18 cellular contexts compared by ENCODE assay signal in genomic region chr1:207833956-207834660, GRCh38.
DNase-seq lines count a peak whose midpoint lies in the region; ATAC-seq and TF ChIP-seq lines count a peak whose summit lies in the region.
"Had no signal": no experiment of that assay in that cellular context is flagged by ENCODE, and none has a peak within 500 bp of the region (broad histone marks: within the 10 kb centered on the region; RNA-seq: fewer than 3 reads in every experiment).

No MANE protein-coding gene starts in this region.

- H3K14ac ChIP-seq in neuronal stem cell (ENCODE audit: low read length): peak overlapping the region; percentile 26

- H3K9ac ChIP-seq in DND-41 (ENCODE audit: low read depth, low read length) (no peak overlapping the region), neuronal stem cell (ENCODE audit: low read depth, low read length, poor library complexity) (no peak overlapping the region)

- no peaks in the 10 kb centered on the region for H3K27me3 ChIP-seq in CD4-positive, CD25-positive, alpha-beta regulatory T cell (ENCODE audit: control insufficient read depth, insufficient read depth, low read length)
- no peaks in the 10 kb centered on the region for H3K27me3 ChIP-seq in DND-41 (ENCODE audit: insufficient read depth, low read length, poor library complexity)
- H3K27me3 ChIP-seq in neuronal stem cell (ENCODE audit: control insufficient read depth in 3 of 3, insufficient read depth in 3 of 3, low read depth in 1 of 3, low read length in 3 of 3): no peaks in the 10 kb centered on the region
- H3K27me3 ChIP-seq: brain microvascular endothelial cell had no signal

- H3K4me1 ChIP-seq in CD4-positive, CD25-positive, alpha-beta regulatory T cell (ENCODE audit: control insufficient read depth, insufficient read depth, low read length, poor library complexity, severe bottlenecking): peaks cover 43% of the 10 kb centered on the region
- H3K4me1 ChIP-seq in DND-41 (ENCODE audit: insufficient read depth, low read length): peaks cover 25% of the 10 kb centered on the region
- H3K4me1 ChIP-seq in neuronal stem cell (ENCODE audit: control insufficient read depth in 2 of 2, insufficient read depth in 1 of 2, low read depth in 1 of 2, low read length in 2 of 2): no peaks in the 10 kb centered on the region

- DNase-seq in CD4-positive, CD25-positive, alpha-beta regulatory T cell: no peak
- DNase-seq in DND-41: no peak
- DNase-seq in coronary artery (ENCODE audit: low spot score): peak; percentile 64
- DNase-seq in neuronal stem cell (ENCODE audit: low spot score): no peak
- DNase-seq in germinal center (ENCODE audit: low spot score): no peak
- DNase-seq: activated gamma-delta T cell; brain microvascular endothelial cell; GOT3; mesenchymal stem cell; NCI-H1092 treated with DMSO at 0.1 percent for 48 hours; occipital lobe; stimulated activated naive CD4-positive, alpha-beta T cell treated with Interleukin-2 at 50 U/mL for 16 hours; T-helper 9 cell had no signal

- no peak overlapping the region for H3K4me3 ChIP-seq in CD4-positive, CD25-positive, alpha-beta regulatory T cell (ENCODE audit: low read depth, low read length)
- no peak overlapping the region for H3K4me3 ChIP-seq in DND-41 (ENCODE audit: low read depth in 1 of 2, low read length in 2 of 2)
- no peak overlapping the region for H3K4me3 ChIP-seq in coronary artery
- no peak overlapping the region for H3K4me3 ChIP-seq in neuronal stem cell (ENCODE audit: low read length in 2 of 2)
- H3K4me3 ChIP-seq: skin epidermis had no signal

- no peak overlapping the region for H2BK12ac ChIP-seq in neuronal stem cell (ENCODE audit: low read length)

- peaks cover 100% of the 10 kb centered on the region for H3K79me2 ChIP-seq in DND-41 (ENCODE audit: insufficient read depth, low read length)

- no peak overlapping the region for H4K91ac ChIP-seq in neuronal stem cell (ENCODE audit: low read depth, low read length, poor library complexity)

- no peak overlapping the region for H3K4ac ChIP-seq in neuronal stem cell (ENCODE audit: low read length)

- no peaks in the 10 kb centered on the region for H3K27me3 Mint-ChIP-seq in CD4-positive, CD25-positive, alpha-beta regulatory T cell

- ATAC-seq in CD4-positive, CD25-positive, alpha-beta regulatory T cell (ENCODE audit: low read depth in 2 of 2): no peak
- no peak for ATAC-seq in DND-41 (ENCODE audit: insufficient read depth, low read depth)
- ATAC-seq in GM21529 (IDR thresholded peaks at IDR 0.05; ENCODE audit: unreplicated experiment): no peak
- ATAC-seq in HG02981 (IDR thresholded peaks at IDR 0.05; ENCODE audit: unreplicated experiment): no peak
- ATAC-seq in HG03095 (IDR thresholded peaks at IDR 0.05; ENCODE audit: unreplicated experiment): no peak

- peaks cover 12% of the 10 kb centered on the region for H3K36me3 Mint-ChIP-seq in CD4-positive, CD25-positive, alpha-beta regulatory T cell

- TF ChIP-seq CTCF in DND-41 (IDR thresholded peaks at IDR 0.05; ENCODE audit: borderline replicate concordance, extremely low read depth, low read length, poor library complexity, severe bottlenecking): no peak
- TF ChIP-seq CTCF in coronary artery (IDR thresholded peaks at IDR 0.05): no peak

- no peaks in the 10 kb centered on the region for H3K9me3 Mint-ChIP-seq in CD4-positive, CD25-positive, alpha-beta regulatory T cell

- H3K27ac ChIP-seq in CD4-positive, CD25-positive, alpha-beta regulatory T cell (ENCODE audit: insufficient read depth, low read length, poor library complexity, severe bottlenecking): peak overlapping the region; percentile 39
- H3K27ac ChIP-seq in DND-41 (ENCODE audit: low read length) (peak overlapping the region; percentile 18; the same call in 1 of the 2 replicates), coronary artery (peak overlapping the region; percentile 13 to 83), neuronal stem cell (replicated peaks; ENCODE audit: low read length) (no peak overlapping the region)
- H3K27ac ChIP-seq: brain microvascular endothelial cell, RWPE1 had no signal

- H3K4me1 Mint-ChIP-seq in CD4-positive, CD25-positive, alpha-beta regulatory T cell: peaks cover 24 to 94% (median 74%) of the 10 kb centered on the region in 4 donors

- peaks cover 99% of the 10 kb centered on the region for H4K20me1 ChIP-seq in DND-41 (ENCODE audit: insufficient read depth, low read length)

- H3K4me3 Mint-ChIP-seq in CD4-positive, CD25-positive, alpha-beta regulatory T cell: peak overlapping the region in 2 of 4 donors; percentile 18 to 44

- WGBS in neuronal stem cell (ENCODE audit: extremely low coverage in 2 of 2, insufficient read length in 2 of 2, insufficient replicate concordance in 1 of 2), 2 donors: no CpG with 5 or more reads among the region's 7 CpGs

- no peak overlapping the region for H4K8ac ChIP-seq in neuronal stem cell (ENCODE audit: low read depth, low read length)

- H3K36me3 ChIP-seq in CD4-positive, CD25-positive, alpha-beta regulatory T cell (ENCODE audit: control insufficient read depth, insufficient read depth, low read length): peaks cover 17% of the 10 kb centered on the region
- H3K36me3 ChIP-seq in DND-41 (ENCODE audit: insufficient read depth, low read length): peaks cover 70% of the 10 kb centered on the region
- peaks cover 0 to 47% of the 10 kb centered on the region in 2 donors for H3K36me3 ChIP-seq in neuronal stem cell (replicated peaks in 1 of 2; ENCODE audit: control insufficient read depth in 2 of 2, insufficient read depth in 2 of 2, low read length in 2 of 2)
- H3K36me3 ChIP-seq: brain microvascular endothelial cell had no signal

- H3K9me3 ChIP-seq in CD4-positive, CD25-positive, alpha-beta regulatory T cell (ENCODE audit: control insufficient read depth in 2 of 2, low read length in 2 of 2): no peaks in the 10 kb centered on the region
- no peaks in the 10 kb centered on the region for H3K9me3 ChIP-seq in DND-41 (ENCODE audit: insufficient read depth, low read length, severe bottlenecking)
- peaks cover 0 to under 1% of the 10 kb centered on the region in 2 donors for H3K9me3 ChIP-seq in neuronal stem cell (replicated peaks in 1 of 2; ENCODE audit: control insufficient read depth in 2 of 2, insufficient read depth in 1 of 2, low read depth in 1 of 2, low read length in 2 of 2)

- H3K27ac Mint-ChIP-seq in CD4-positive, CD25-positive, alpha-beta regulatory T cell: peak overlapping the region; percentile 82 to 98 (median 84)

- H2AK5ac ChIP-seq in neuronal stem cell (ENCODE audit: low read depth, low read length): no peak overlapping the region

- no peak overlapping the region for H3K23ac ChIP-seq in neuronal stem cell (ENCODE audit: low read depth, low read length, poor library complexity)

- peak overlapping the region; percentile 57 for H3K18ac ChIP-seq in neuronal stem cell (ENCODE audit: low read length)

- no peak overlapping the region for H2BK5ac ChIP-seq in neuronal stem cell (ENCODE audit: low read length)

- H3K4me2 ChIP-seq in DND-41 (ENCODE audit: insufficient read depth, low read length): no peak overlapping the region
- no peak overlapping the region for H3K4me2 ChIP-seq in neuronal stem cell (ENCODE audit: insufficient read depth, low read length, poor library complexity, severe bottlenecking)

- H2BK120ac ChIP-seq in neuronal stem cell (ENCODE audit: low read depth, low read length): no peak overlapping the region

- H2AFZ ChIP-seq in DND-41 (ENCODE audit: low read depth, low read length) (no peak overlapping the region), neuronal stem cell (ENCODE audit: low read length) (no peak overlapping the region)

- H2BK15ac ChIP-seq in neuronal stem cell (ENCODE audit: low read length): no peak overlapping the region

- H3K79me1 ChIP-seq in neuronal stem cell (ENCODE audit: low read depth, low read length): peaks cover 2% of the 10 kb centered on the region
